In genomic region chr4:6125103-6125651, GRCh38 we compare ENCODE assay signal across 14 cellular contexts.
"Had no signal": no experiment of that assay in that cellular context is flagged by ENCODE, and none has a peak within 500 bp of the region (broad histone marks: within the 10 kb centered on the region; RNA-seq: fewer than 3 reads in every experiment).

No MANE protein-coding gene starts in this region.

- H3K4me1 ChIP-seq: adrenal gland, pancreas, transverse colon had no signal

- H3K27me3 Mint-ChIP-seq: activated CD4-positive, alpha-beta memory T cell treated with anti-CD3 and anti-CD28 coated beads, Interleukin-2, amount 10 ng/mL, durations not matched to agents 7 days and 5 days; activated T-helper 17 cell treated with anti-CD3 and anti-CD28 coated beads, Interleukin-2, amount 50 U/mL, for 72 hours had no signal

- H3K4me3 ChIP-seq: adrenal gland, pancreas, transverse colon had no signal

- ATAC-seq: activated T-helper 17 cell treated with anti-CD3 and anti-CD28 coated beads, Interleukin-2, amount 50 U/mL, for 72 hours; pancreas; stimulated activated naive B cell treated with anti-CD40 and anti-IgM and Interleukin-4, amounts not matched to agents 10 μg/mL and 1 μg/mL and 100 μg/mL, for 72 hours had no signal

- H3K36me3 ChIP-seq: adrenal gland, pancreas, transverse colon had no signal

- H3K4me1 Mint-ChIP-seq: activated naive CD4-positive, alpha-beta T cell treated with anti-CD3 and anti-CD28 coated beads, Interleukin-2, amount 10 ng/mL, durations not matched to agents 7 days and 5 days; activated T-helper 17 cell treated with anti-CD3 and anti-CD28 coated beads, Interleukin-2, amount 50 U/mL, for 72 hours; mesothelial cell of epicardium; stimulated activated naive B cell treated with anti-CD40 and anti-IgM and Interleukin-4, amounts not matched to agents 10 μg/mL and 1 μg/mL and 100 μg/mL, for 72 hours had no signal

- H3K9me3 Mint-ChIP-seq: activated CD4-positive, alpha-beta memory T cell treated with anti-CD3 and anti-CD28 coated beads, Interleukin-2, amount 10 ng/mL, durations not matched to agents 7 days and 5 days; activated naive CD4-positive, alpha-beta T cell treated with anti-CD3 and anti-CD28 coated beads, Interleukin-2, amount 10 ng/mL, durations not matched to agents 7 days and 5 days; activated T-helper 17 cell treated with anti-CD3 and anti-CD28 coated beads, Interleukin-2, amount 50 U/mL, for 72 hours; mesothelial cell of epicardium; stimulated activated naive B cell treated with anti-CD40 and anti-IgM and Interleukin-4, amounts not matched to agents 10 μg/mL and 1 μg/mL and 100 μg/mL, for 72 hours had no signal

- DNase-seq: activated CD4-positive, alpha-beta memory T cell treated with anti-CD3 and anti-CD28 coated beads, Interleukin-2, amount 10 ng/mL, durations not matched to agents 7 days and 5 days; activated CD4-positive, alpha-beta T cell treated with anti-CD3 and anti-CD28 coated beads for 4 hours; adrenal gland; stimulated activated CD4-positive, alpha-beta T cell treated with anti-CD3 and anti-CD28 coated beads, Interleukin-15, amount 100 ng/mL, for 24 hours; stimulated activated CD4-positive, alpha-beta T cell treated with anti-CD3 and anti-CD28 coated beads, Interleukin-4, amount 100 ng/mL, for 1 hour; stimulated activated naive B cell treated with anti-CD40 and anti-IgM and Interleukin-4, amounts not matched to agents 10 μg/mL and 1 μg/mL and 100 μg/mL, for 72 hours; substantia nigra; transverse colon had no signal

- H3K27ac ChIP-seq: adrenal gland, pancreas, transverse colon had no signal

- H3K27ac Mint-ChIP-seq: activated naive CD4-positive, alpha-beta T cell treated with anti-CD3 and anti-CD28 coated beads, Interleukin-2, amount 10 ng/mL, durations not matched to agents 7 days and 5 days; activated T-helper 17 cell treated with anti-CD3 and anti-CD28 coated beads, Interleukin-2, amount 50 U/mL, for 72 hours; mesothelial cell of epicardium; stimulated activated naive B cell treated with anti-CD40 and anti-IgM and Interleukin-4, amounts not matched to agents 10 μg/mL and 1 μg/mL and 100 μg/mL, for 72 hours had no signal

- H3K9me3 ChIP-seq: adrenal gland, pancreas, transverse colon had no signal

- H3K27me3 ChIP-seq: adrenal gland, transverse colon had no signal

- FAIRE-seq: frontal cortex, pancreas had no signal

- H3K4me3 Mint-ChIP-seq: activated CD4-positive, alpha-beta memory T cell treated with anti-CD3 and anti-CD28 coated beads, Interleukin-2, amount 10 ng/mL, durations not matched to agents 7 days and 5 days; activated naive CD4-positive, alpha-beta T cell treated with anti-CD3 and anti-CD28 coated beads, Interleukin-2, amount 10 ng/mL, durations not matched to agents 7 days and 5 days; activated T-helper 17 cell treated with anti-CD3 and anti-CD28 coated beads, Interleukin-2, amount 50 U/mL, for 72 hours; mesothelial cell of epicardium; neural crest cell; stimulated activated naive B cell treated with anti-CD40 and anti-IgM and Interleukin-4, amounts not matched to agents 10 μg/mL and 1 μg/mL and 100 μg/mL, for 72 hours had no signal
